Comparison of ENCODE assay signal across 8 cellular contexts in genomic region chr11:36753960-36754359, GRCh38.
"Had no signal": no experiment of that assay in that cellular context is flagged by ENCODE, and none has a peak within 500 bp of the region (broad histone marks: within the 10 kb centered on the region; RNA-seq: fewer than 3 reads in every experiment).

No MANE protein-coding gene starts in this region.

- DNase-seq: GM23248, GOT3, H7, HFFc6 had no signal

- H3K4me3 ChIP-seq: GM23248, HAP-1 had no signal

- ATAC-seq: HCT116, HepG2 had no signal

- H3K9ac ChIP-seq: GM23248 had no signal

- H3K27ac ChIP-seq: GM23248, HL-60 had no signal

- H3K9me3 ChIP-seq: HAP-1 had no signal

- H3K36me3 ChIP-seq: HAP-1 had no signal

- H2AFZ ChIP-seq: GM23248 had no signal

- H3K4me1 ChIP-seq: HAP-1 had no signal
